Comparison of ENCODE assay signal across 21 cellular contexts in the genomic region with DNA sequence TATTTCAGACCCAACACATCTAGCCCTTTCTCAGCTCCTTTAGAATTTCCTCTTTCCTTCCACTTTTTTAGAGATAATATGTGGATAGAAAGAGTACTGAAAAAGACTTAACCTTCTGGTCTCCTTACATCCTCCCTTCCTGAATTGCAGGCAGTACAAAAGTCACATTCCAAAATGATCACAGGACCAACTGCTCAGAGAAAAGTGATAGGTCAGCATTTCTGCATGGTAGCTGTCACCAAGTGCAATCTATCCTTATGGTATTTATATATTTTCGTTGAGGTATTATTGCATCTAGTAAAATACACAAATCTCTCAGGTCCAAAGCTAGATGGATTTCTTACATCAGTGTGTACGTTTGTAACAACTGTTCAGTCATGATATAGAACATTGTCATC.
"Had no signal": no experiment of that assay in that cellular context is flagged by ENCODE, and none has a peak within 500 bp of the region (broad histone marks: within the 10 kb centered on the region; RNA-seq: fewer than 3 reads in every experiment).

No MANE protein-coding gene starts in this region.

- H3K36me3 ChIP-seq: gastrocnemius medialis, neural progenitor cell, ovary, right atrium auricular region, suprapubic skin, thyroid gland, upper lobe of left lung, uterus had no signal

- H3K9me3 ChIP-seq: gastrocnemius medialis, mucosa of descending colon, ovary, right atrium auricular region, suprapubic skin, thyroid gland, upper lobe of left lung, uterus had no signal

- H3K9ac ChIP-seq: neural progenitor cell had no signal

- H3K27ac ChIP-seq: dorsolateral prefrontal cortex, gastrocnemius medialis, neural progenitor cell, ovary, right atrium auricular region, suprapubic skin, thyroid gland, upper lobe of left lung, uterus had no signal

- H2AFZ ChIP-seq: neural progenitor cell had no signal

- H3K4me2 ChIP-seq: neural progenitor cell had no signal

- ATAC-seq: gastrocnemius medialis; mucosa of descending colon; natural killer cell; stimulated activated effector memory CD8-positive, alpha-beta T cell treated with anti-CD3 and anti-CD28 coated beads, Interleukin-12 subunit alpha, Interleukin-12 subunit beta, amount 100 ng/mL, for 72 hours; stimulated activated naive CD8-positive, alpha-beta T cell treated with anti-CD3 and anti-CD28 coated beads, Interleukin-15, Interleukin-2, amounts not matched to agents 100 U/mL and 50 U/mL, for 24 hours had no signal

- H3K4me3 ChIP-seq: dorsolateral prefrontal cortex, gastrocnemius medialis, mucosa of descending colon, neural progenitor cell, ovary, right atrium auricular region, suprapubic skin, thyroid gland, upper lobe of left lung, uterus had no signal

- H3K27me3 ChIP-seq: dorsolateral prefrontal cortex, gastrocnemius medialis, neural progenitor cell, ovary, right atrium auricular region, suprapubic skin, thyroid gland, upper lobe of left lung, uterus had no signal

- DNase-seq: cortex of kidney; dorsolateral prefrontal cortex; effector CD8-positive, alpha-beta T cell; gastrocnemius medialis; glutamatergic neuron; islet precursor cell; mammary epithelial cell; mucosa of descending colon; natural killer cell; nucleus accumbens; ovary; stimulated activated CD4-positive, alpha-beta T cell treated with anti-CD3 and anti-CD28 coated beads, Interleukin-4, amount 100 ng/mL, for 1 hour; stimulated activated CD8-positive, alpha-beta memory T cell treated with anti-CD3 and anti-CD28 coated beads, Interleukin-4, amount 100 ng/mL, for 48 hours; stimulated activated naive CD8-positive, alpha-beta T cell treated with anti-CD3 and anti-CD28 coated beads, Interleukin-15, Interleukin-2, amounts not matched to agents 100 U/mL and 50 U/mL, for 24 hours; thyroid gland; upper lobe of left lung; uterus had no signal
